17 cellular contexts compared by ENCODE assay signal in genomic region chr9:84373975-84374374, GRCh38. TPM values are rescaled to one million over a fixed set of nuclear protein-coding genes. Genes with fewer than 3 reads are reported as not detected.
"Had no signal": no experiment of that assay in that cellular context is flagged by ENCODE, and none has a peak within 500 bp of the region (broad histone marks: within the 10 kb centered on the region; RNA-seq: fewer than 3 reads in every experiment).

No MANE protein-coding gene starts in this region.

- H3K36me3 ChIP-seq: sigmoid colon, upper lobe of left lung had no signal

- ATAC-seq: activated CD4-positive, CD25-positive, alpha-beta regulatory T cell treated with anti-CD3 and anti-CD28 coated beads, Interleukin-2, amount 50 U/mL, for 24 hours; activated T-cell treated with anti-CD3 and anti-CD28 coated beads, Interleukin-2, amount 50 U/mL, for 72 hours; left cardiac atrium; naive thymus-derived CD8-positive, alpha-beta T cell had no signal

- H3K27ac ChIP-seq: dorsolateral prefrontal cortex, sigmoid colon, upper lobe of left lung had no signal

- H3K27me3 ChIP-seq: sigmoid colon, upper lobe of left lung had no signal

- H3K9me3 ChIP-seq: sigmoid colon, upper lobe of left lung had no signal

- H3K4me1 ChIP-seq: sigmoid colon had no signal

- DNase-seq: activated CD4-positive, alpha-beta T cell treated with anti-CD3 and anti-CD28 coated beads, Interleukin-2, amount 50 U/mL, for 4 hours; activated gamma-delta T cell treated with Interleukin-2 at 50 U/mL for 16 hours; activated naive CD8-positive, alpha-beta T cell treated with anti-CD3 and anti-CD28 coated beads, Interleukin-2, amount 10 ng/mL, durations not matched to agents 7 days and 5 days; activated T-cell treated with anti-CD3 and anti-CD28 coated beads, Interleukin-2, amount 50 U/mL, for 72 hours; anterior cingulate cortex; dorsolateral prefrontal cortex; left cardiac atrium; naive thymus-derived CD8-positive, alpha-beta T cell; sigmoid colon; stimulated activated CD4-positive, alpha-beta T cell treated with anti-CD3 and anti-CD28 coated beads, Interleukin-12 subunit alpha, Interleukin-12 subunit beta, amount 100 ng/mL, for 4 hours; stimulated activated naive CD4-positive, alpha-beta T cell treated with Interleukin-2 at 50 U/mL for 16 hours; T-helper 2 cell; upper lobe of left lung had no signal

- H3K4me3 ChIP-seq: dorsolateral prefrontal cortex, lung, sigmoid colon, upper lobe of left lung had no signal

RNA-seq across cellular contexts. Expression of gene SLC28A3, which starts 33.4 kb away (rescaled TPM):
- total RNA-seq: naive thymus-derived CD8-positive, alpha-beta T cell; pulmonary artery endothelial cell; sigmoid colon; temporal lobe had no signal
- polyA plus RNA-seq: naive thymus-derived CD8-positive, alpha-beta T cell had no signal
